ENCODE assay signal across 10 cellular contexts in genomic region chr19:3575260-3575741, GRCh38. TPM values are rescaled to one million over a fixed set of nuclear protein-coding genes. Genes with fewer than 3 reads are reported as not detected.
DNase-seq lines count a peak whose midpoint lies in the region; ATAC-seq, FAIRE-seq and TF ChIP-seq lines count a peak whose summit lies in the region.
"Had no signal": no experiment of that assay in that cellular context is flagged by ENCODE, and none has a peak within 500 bp of the region (broad histone marks: within the 10 kb centered on the region; RNA-seq: fewer than 3 reads in every experiment).

No MANE protein-coding gene starts in this region.

- in situ Hi-C loops in HepG2 (cut with HindIII; ENCODE audit: extremely low pct_ligation_motif_present, low pct_unique_long_range_greater_than_20kb), result no loop called here

- H4K20me1 ChIP-seq in HepG2 (ENCODE audit: insufficient read depth, low read length) (peaks cover 4% of the 10 kb centered on the region), PC-9 (ENCODE audit: insufficient read depth) (peaks cover 10% of the 10 kb centered on the region)

- TF ChIP-seq EP300 in HepG2 (IDR thresholded peaks at IDR 0.05; ENCODE audit: low read depth in 2 of 2, low read length in 2 of 2) (no peak), HepG2 (CRISPR knock-in tag; IDR thresholded peaks at IDR 0.05; ENCODE audit: borderline replicate concordance) (no peak)

- DNase-seq in HepG2 (ENCODE audit: low spot score) (peak; percentile 55), right lobe of liver (no peak), PC-9 (no peak), dorsolateral prefrontal cortex (peak in 6 of 10 donors; percentile 41 to 76 (median 50)), NCI-H774 (lab: John Stamatoyannopoulos, UW) (no peak)

- peak; percentile 46 for TF ChIP-seq RAD21 in HepG2 (CRISPR knock-in tag; IDR thresholded peaks at IDR 0.05)

- H3K9me2 ChIP-seq in PC-9 (ENCODE audit: insufficient read depth), result no peaks in the 10 kb centered on the region

- ATAC-seq in HepG2 (no peak), right lobe of liver (no peak), HG03097 (IDR thresholded peaks at IDR 0.05; ENCODE audit: low FRiP score, unreplicated experiment) (no peak), HG03354 (IDR thresholded peaks at IDR 0.05; ENCODE audit: poor library complexity, severe bottlenecking, unreplicated experiment) (no peak)
- ATAC-seq: pancreas had no signal

- intact Hi-C loops in HepG2 (cut with micrococcal nuclease; ENCODE audit: unreplicated experiment), result loop anchor here (1.0 kb wide), 1 partner anchor 30 kb away; no protein-coding TSS in a partner anchor
- intact Hi-C loops in right lobe of liver (cut with DNase I), result no loop called here
- intact Hi-C loops in PC-9 (cut with micrococcal nuclease; ENCODE audit: unreplicated experiment), result no loop called here
- intact Hi-C loops in dorsolateral prefrontal cortex (cut with DNase I), result loop anchor here (5.0 to 10.0 kb wide), 3 partner anchors 42 to 130 kb away; partner anchors contain the start of genes PIP5K1C (in 1 of the 2) and TJP3 (in 1 of the 2)

- WGBS in HepG2 (ENCODE audit: low lambda C conversion rate), result 78% methylated on average over 19 of the region's 19 CpGs
- WGBS in right lobe of liver (ENCODE audit: insufficient coverage, low coverage, low lambda C conversion rate, missing lambda C conversion rate), result 92% methylated on average over 13 of the region's 19 CpGs
- WGBS in thymus, result 97% methylated on average over 19 of the region's 19 CpGs

- TF ChIP-seq POLR2A in HepG2 (IDR thresholded peaks at IDR 0.05; ENCODE audit: insufficient read depth in 1 of 2, low read depth in 2 of 2, low read length in 2 of 2) (no peak), right lobe of liver (IDR thresholded peaks at IDR 0.05) (no peak)

- FAIRE-seq in HepG2 (lab: Jason Lieb, UNC), result no peak
- FAIRE-seq: pancreas had no signal

- no peak overlapping the region for H2AFZ ChIP-seq in HepG2 (ENCODE audit: low read length)
- no peak overlapping the region for H2AFZ ChIP-seq in PC-9

- BruUV-seq in HepG2 (replicated peaks; lab: Mats Ljungman, UMichigan) (no TSS peak), PC-9 (replicated peaks; lab: Mats Ljungman, UMichigan) (no TSS peak)

- H3K4me3 ChIP-seq in HepG2 (replicated peaks in 1 of 3; ENCODE audit: insufficient read depth in 1 of 3, low read depth in 2 of 3, low read length in 3 of 3) (no peak overlapping the region), right lobe of liver (no peak overlapping the region), PC-9 (no peak overlapping the region), dorsolateral prefrontal cortex (no peak overlapping the region), thymus (ENCODE audit: low read length) (no peak overlapping the region)
- H3K4me3 ChIP-seq: pancreas, suprapubic skin had no signal

- POLR2A ChIA-PET in HepG2 (lab: Yijun Ruan, JAX) (interaction anchor here (0.7 kb wide), 1 partner anchor 22 kb away, joined by 3 read pairs; no protein-coding TSS in a partner anchor), PC-9 (lab: Charles Lee; ENCODE audit: unreplicated experiment) (no interaction called here)

- peaks cover 2% of the 10 kb centered on the region for H3K79me2 ChIP-seq in HepG2 (ENCODE audit: insufficient read depth, low read length)
- H3K79me2 ChIP-seq in PC-9 (ENCODE audit: low read depth), result peaks cover 6% of the 10 kb centered on the region

- CTCF ChIA-PET in HepG2 (lab: Yijun Ruan, JAX; ENCODE audit: low intra/inter-chr PET ratio, low total read pairs), result interaction anchor here (1.0 to 1.6 kb wide), 2 partner anchors 28 to 30 kb away, joined by 3 to 14 read pairs; no protein-coding TSS in a partner anchor
- CTCF ChIA-PET in PC-9 (lab: Charles Lee), result interaction anchor here (0.8 kb wide), 1 partner anchor 121 kb away, joined by 3 read pairs; no protein-coding TSS in a partner anchor

- no peak overlapping the region for H3K9ac ChIP-seq in HepG2 (ENCODE audit: insufficient read depth, low read depth, low read length)

- H3K27me3 ChIP-seq in HepG2 (ENCODE audit: control insufficient read depth in 1 of 2, insufficient read depth in 2 of 2, low read length in 2 of 2) (no peaks in the 10 kb centered on the region), right lobe of liver (no peaks in the 10 kb centered on the region), PC-9 (ENCODE audit: insufficient read depth, low read depth) (no peaks in the 10 kb centered on the region), dorsolateral prefrontal cortex (no peaks in the 10 kb centered on the region), thymus (ENCODE audit: control insufficient read depth, insufficient read depth) (no peaks in the 10 kb centered on the region)
- H3K27me3 ChIP-seq: pancreas, suprapubic skin had no signal

- H3K4me2 ChIP-seq in HepG2 (ENCODE audit: low read depth, low read length), result no peak overlapping the region
- H3K4me2 ChIP-seq in PC-9, result no peak overlapping the region

- no peaks in the 10 kb centered on the region for H3K9me3 ChIP-seq in HepG2 (ENCODE audit: low read length)
- H3K9me3 ChIP-seq in right lobe of liver, result no peaks in the 10 kb centered on the region
- no peaks in the 10 kb centered on the region for H3K9me3 ChIP-seq in PC-9 (ENCODE audit: insufficient read depth, low read depth)
- peaks cover 1% of the 10 kb centered on the region for H3K9me3 ChIP-seq in thymus (ENCODE audit: control insufficient read depth)
- H3K9me3 ChIP-seq: pancreas, suprapubic skin had no signal

- H3K27ac ChIP-seq in HepG2 (ENCODE audit: extremely low read length, insufficient read depth, low read length) (no peak overlapping the region), right lobe of liver (no peak overlapping the region), PC-9 (no peak overlapping the region), dorsolateral prefrontal cortex (no peak overlapping the region), thymus (ENCODE audit: low read depth) (peak overlapping the region; percentile 31)
- H3K27ac ChIP-seq: pancreas, suprapubic skin had no signal

- H3K36me3 ChIP-seq in HepG2 (replicated peaks in 1 of 2; ENCODE audit: control insufficient read depth in 1 of 2, insufficient read depth in 2 of 2, low read length in 2 of 2) (no peaks in the 10 kb centered on the region; a peak in 1 of 5 replicates), right lobe of liver (no peaks in the 10 kb centered on the region), PC-9 (ENCODE audit: low read depth) (no peaks in the 10 kb centered on the region), thymus (ENCODE audit: control insufficient read depth, insufficient read depth) (peaks cover 41% of the 10 kb centered on the region)
- H3K36me3 ChIP-seq: pancreas had no signal

- H3K4me1 ChIP-seq in HepG2 (ENCODE audit: insufficient read depth, low read length) (peaks cover 33% of the 10 kb centered on the region), right lobe of liver (peaks cover 0 to 6% (median 0%) of the 10 kb centered on the region in 4 donors), PC-9 (replicated peaks; ENCODE audit: insufficient read depth) (peaks cover 6% of the 10 kb centered on the region; the same call in 1 of the 2 replicates), thymus (ENCODE audit: control insufficient read depth, insufficient read depth, low read length) (peaks cover 12% of the 10 kb centered on the region)
- H3K4me1 ChIP-seq: pancreas had no signal

- peaks cover 8% of the 10 kb centered on the region; the same call in 1 of the 2 replicates for H3F3A ChIP-seq in PC-9 (ENCODE audit: insufficient read depth, low read depth)

- peak; percentile 74 for TF ChIP-seq CTCF in HepG2 (CRISPR knock-in tag; IDR thresholded peaks at IDR 0.05)
- TF ChIP-seq CTCF in right lobe of liver (IDR thresholded peaks at IDR 0.05), result no peak
- 0 out of 2 replicates have a peak, but pooled peaks have one; percentile 29 for TF ChIP-seq CTCF in PC-9 (conservative IDR thresholded peaks at IDR 0.05)
- TF ChIP-seq CTCF in dorsolateral prefrontal cortex (IDR thresholded peaks at IDR 0.05 in 54 of 56, conservative IDR thresholded peaks at IDR 0.05 in 2 of 56; ENCODE audit: low read depth in 1 of 56, partially characterized antibody in 56 of 56), result peak in 33 of 56 donors; percentile 12 to 45 (median 33)

RNA-seq across cellular contexts. Expression of gene HMG20B, which starts 2.6 kb away (rescaled TPM):
- total RNA-seq in HepG2 (2016; rRNA removed; fragmentation: Illumina TruSeq; extraction: Trizol) (23.0 and 29.2 TPM in 2 replicates), right lobe of liver (10 to 100 TPM; 30.7 to 58.6 (median 33.3) TPM), PC-9 (2021) (115 and 136 TPM in 2 replicates), dorsolateral prefrontal cortex (10 to 100 TPM; 10.1 to 58.3 (median 26.2) TPM)
- 26.2 and 31.3 TPM in 2 replicates for total RNA-seq in HepG2 (2016; cell fraction: cytosol; rRNA removed; fragmentation: Illumina TruSeq; extraction: Trizol; ENCODE audit: low read depth)
- 26.2 and 29.0 TPM in 2 replicates for total RNA-seq in HepG2 (2016; cell fraction: insoluble cytoplasmic fraction; rRNA removed; fragmentation: Illumina TruSeq; extraction: Trizol)
- total RNA-seq in HepG2 (2016; cell fraction: membrane; rRNA removed; fragmentation: Illumina TruSeq; extraction: Trizol), result 40.2 and 42.4 TPM in 2 replicates
- total RNA-seq in HepG2 (2016; cell fraction: nucleus; rRNA removed; fragmentation: Illumina TruSeq; extraction: Trizol), result 17.0 TPM in 2 replicates
- polyA plus RNA-seq in HepG2 (2011; rRNA removed) (23.9 and 24.8 TPM in 2 replicates), thymus (111 TPM)
- 17.7 and 28.8 TPM in 2 replicates for polyA plus RNA-seq in HepG2 (2011; cell fraction: cytosol; rRNA removed)
- polyA plus RNA-seq in HepG2 (2011; cell fraction: nucleus; rRNA removed), result 73.5 and 97.4 TPM in 2 replicates
- 19.0 and 22.8 TPM in 2 replicates for polyA plus RNA-seq in HepG2 (2012)
- 33.9 and 35.6 TPM in 2 replicates for polyA plus RNA-seq in HepG2 (2016; cell fraction: cytosol; fragmentation: Illumina TruSeq; extraction: Trizol; ENCODE audit: low read depth)
- polyA plus RNA-seq in HepG2 (2016; cell fraction: insoluble cytoplasmic fraction; fragmentation: Illumina TruSeq; extraction: Trizol; ENCODE audit: low read depth), result 36.6 TPM in 2 replicates
- 38.7 and 44.5 TPM in 2 replicates for polyA plus RNA-seq in HepG2 (2016; cell fraction: membrane; fragmentation: Illumina TruSeq; extraction: Trizol; ENCODE audit: low read depth)
- polyA plus RNA-seq in HepG2 (2016; cell fraction: nucleus; fragmentation: Illumina TruSeq; extraction: Trizol; ENCODE audit: insufficient read depth, low read depth), result 80.7 and 81.4 TPM in 2 replicates
- polyA minus RNA-seq in HepG2 (2011; rRNA and poly(A)+ RNA removed; ENCODE audit: low replicate concordance), result 13.9 and 67.7 TPM in 2 replicates
- 10.8 and 16.1 TPM in 2 replicates for polyA minus RNA-seq in HepG2 (2011; cell fraction: cytosol; rRNA and poly(A)+ RNA removed)
- 8.7 and 9.7 TPM in 2 replicates for polyA minus RNA-seq in HepG2 (2011; cell fraction: nucleus; rRNA and poly(A)+ RNA removed)

RNA-seq across cellular contexts. Expression of gene GIPC3, which starts 10.0 kb away (rescaled TPM):
- not detected in 2 replicates for total RNA-seq in HepG2 (2016; rRNA removed; fragmentation: Illumina TruSeq; extraction: Trizol)
- total RNA-seq in HepG2 (2016; cell fraction: cytosol; rRNA removed; fragmentation: Illumina TruSeq; extraction: Trizol; ENCODE audit: low read depth), result not detected in 2 replicates
- not detected in 2 replicates for total RNA-seq in HepG2 (2016; cell fraction: insoluble cytoplasmic fraction; rRNA removed; fragmentation: Illumina TruSeq; extraction: Trizol)
- not detected in 2 replicates for total RNA-seq in HepG2 (2016; cell fraction: membrane; rRNA removed; fragmentation: Illumina TruSeq; extraction: Trizol)
- total RNA-seq in HepG2 (2016; cell fraction: nucleus; rRNA removed; fragmentation: Illumina TruSeq; extraction: Trizol), result not detected in 2 replicates
- 0.05 and 0.08 TPM in 2 replicates for polyA plus RNA-seq in HepG2 (2011; rRNA removed)
- 0.01 and 0.03 TPM in 2 replicates for polyA plus RNA-seq in HepG2 (2011; cell fraction: cytosol; rRNA removed)
- polyA plus RNA-seq in HepG2 (2011; cell fraction: nucleus; rRNA removed), result 0.14 and 0.17 TPM in 2 replicates
- polyA plus RNA-seq in HepG2 (2012), result 0.04 TPM in 1 of 2 replicates, not detected in the other
- not detected in 2 replicates for polyA plus RNA-seq in HepG2 (2016; cell fraction: cytosol; fragmentation: Illumina TruSeq; extraction: Trizol; ENCODE audit: low read depth)
- polyA plus RNA-seq in HepG2 (2016; cell fraction: insoluble cytoplasmic fraction; fragmentation: Illumina TruSeq; extraction: Trizol; ENCODE audit: low read depth), result not detected in 2 replicates
- polyA plus RNA-seq in HepG2 (2016; cell fraction: membrane; fragmentation: Illumina TruSeq; extraction: Trizol; ENCODE audit: low read depth), result not detected in 2 replicates
- not detected in 2 replicates for polyA plus RNA-seq in HepG2 (2016; cell fraction: nucleus; fragmentation: Illumina TruSeq; extraction: Trizol; ENCODE audit: insufficient read depth, low read depth)
- polyA minus RNA-seq in HepG2 (2011; rRNA and poly(A)+ RNA removed; ENCODE audit: low replicate concordance), result 0.02 and 5.9 TPM in 2 replicates
- not detected in 2 replicates for polyA minus RNA-seq in HepG2 (2011; cell fraction: cytosol; rRNA and poly(A)+ RNA removed)
- polyA minus RNA-seq in HepG2 (2011; cell fraction: nucleus; rRNA and poly(A)+ RNA removed), result not detected in 2 replicates
- total RNA-seq in right lobe of liver, result 1 to 10 TPM in 2 of 6 experiments, under 1 TPM in 4; 0.51 to 1.6 (median 0.80) TPM
- 0.13 TPM in 1 of 2 replicates, not detected in the other for total RNA-seq in PC-9 (2021)
- total RNA-seq in dorsolateral prefrontal cortex, result 1 to 10 TPM in 27 of 120 experiments, under 1 TPM in 93; 0.13 to 1.7 (median 0.63) TPM
- 0.91 TPM for polyA plus RNA-seq in thymus

RNA-seq across cellular contexts. Expression of gene MFSD12, which starts 17.9 kb away (rescaled TPM):
- total RNA-seq in HepG2 (2016; rRNA removed; fragmentation: Illumina TruSeq; extraction: Trizol) (14.0 and 29.1 TPM in 2 replicates), right lobe of liver (100 to 1,000 TPM in 1 of 6 experiments, 10 to 100 TPM in 5; 23.8 to 114 (median 31.5) TPM), PC-9 (2021) (62.0 and 70.0 TPM in 2 replicates), dorsolateral prefrontal cortex (100 to 1,000 TPM in 14 of 120 experiments, 10 to 100 TPM in 106; 54.9 to 119 (median 77.6) TPM)
- total RNA-seq in HepG2 (2016; cell fraction: cytosol; rRNA removed; fragmentation: Illumina TruSeq; extraction: Trizol; ENCODE audit: low read depth), result 9.9 and 10.2 TPM in 2 replicates
- total RNA-seq in HepG2 (2016; cell fraction: insoluble cytoplasmic fraction; rRNA removed; fragmentation: Illumina TruSeq; extraction: Trizol), result 10.6 and 28.5 TPM in 2 replicates
- 19.7 and 20.6 TPM in 2 replicates for total RNA-seq in HepG2 (2016; cell fraction: membrane; rRNA removed; fragmentation: Illumina TruSeq; extraction: Trizol)
- total RNA-seq in HepG2 (2016; cell fraction: nucleus; rRNA removed; fragmentation: Illumina TruSeq; extraction: Trizol), result 25.3 and 29.9 TPM in 2 replicates
- polyA plus RNA-seq in HepG2 (2011; rRNA removed) (27.2 and 37.0 TPM in 2 replicates), thymus (76.0 TPM)
- polyA plus RNA-seq in HepG2 (2011; cell fraction: cytosol; rRNA removed), result 16.9 and 29.1 TPM in 2 replicates
- polyA plus RNA-seq in HepG2 (2011; cell fraction: nucleus; rRNA removed), result 143 and 182 TPM in 2 replicates
- polyA plus RNA-seq in HepG2 (2012), result 21.1 and 40.6 TPM in 2 replicates
- polyA plus RNA-seq in HepG2 (2016; cell fraction: cytosol; fragmentation: Illumina TruSeq; extraction: Trizol; ENCODE audit: low read depth), result 12.9 and 14.1 TPM in 2 replicates
- polyA plus RNA-seq in HepG2 (2016; cell fraction: insoluble cytoplasmic fraction; fragmentation: Illumina TruSeq; extraction: Trizol; ENCODE audit: low read depth), result 12.6 and 14.9 TPM in 2 replicates
- 19.3 and 20.1 TPM in 2 replicates for polyA plus RNA-seq in HepG2 (2016; cell fraction: membrane; fragmentation: Illumina TruSeq; extraction: Trizol; ENCODE audit: low read depth)
- polyA plus RNA-seq in HepG2 (2016; cell fraction: nucleus; fragmentation: Illumina TruSeq; extraction: Trizol; ENCODE audit: insufficient read depth, low read depth), result 55.9 and 62.9 TPM in 2 replicates
- polyA minus RNA-seq in HepG2 (2011; rRNA and poly(A)+ RNA removed; ENCODE audit: low replicate concordance), result 76.5 and 865 TPM in 2 replicates
- 29.2 and 33.3 TPM in 2 replicates for polyA minus RNA-seq in HepG2 (2011; cell fraction: cytosol; rRNA and poly(A)+ RNA removed)
- 22.5 and 22.8 TPM in 2 replicates for polyA minus RNA-seq in HepG2 (2011; cell fraction: nucleus; rRNA and poly(A)+ RNA removed)

RNA-seq across cellular contexts. Expression of gene TBXA2R, which starts 31.4 kb away (rescaled TPM):
- total RNA-seq in HepG2 (2016; rRNA removed; fragmentation: Illumina TruSeq; extraction: Trizol), result not detected in 2 replicates
- total RNA-seq in HepG2 (2016; cell fraction: cytosol; rRNA removed; fragmentation: Illumina TruSeq; extraction: Trizol; ENCODE audit: low read depth), result not detected in 2 replicates
- total RNA-seq in HepG2 (2016; cell fraction: insoluble cytoplasmic fraction; rRNA removed; fragmentation: Illumina TruSeq; extraction: Trizol), result not detected in 2 replicates
- not detected in 2 replicates for total RNA-seq in HepG2 (2016; cell fraction: membrane; rRNA removed; fragmentation: Illumina TruSeq; extraction: Trizol)
- total RNA-seq in HepG2 (2016; cell fraction: nucleus; rRNA removed; fragmentation: Illumina TruSeq; extraction: Trizol), result not detected in 2 replicates
- polyA plus RNA-seq in HepG2 (2011; rRNA removed), result 0.05 and 0.09 TPM in 2 replicates
- polyA plus RNA-seq in HepG2 (2011; cell fraction: cytosol; rRNA removed), result 0.04 TPM in 2 replicates
- polyA plus RNA-seq in HepG2 (2011; cell fraction: nucleus; rRNA removed), result 0.11 TPM in 1 of 2 replicates, not detected in the other
- not detected in 2 replicates for polyA plus RNA-seq in HepG2 (2012)
- not detected in 2 replicates for polyA plus RNA-seq in HepG2 (2016; cell fraction: cytosol; fragmentation: Illumina TruSeq; extraction: Trizol; ENCODE audit: low read depth)
- not detected in 2 replicates for polyA plus RNA-seq in HepG2 (2016; cell fraction: insoluble cytoplasmic fraction; fragmentation: Illumina TruSeq; extraction: Trizol; ENCODE audit: low read depth)
- not detected in 2 replicates for polyA plus RNA-seq in HepG2 (2016; cell fraction: membrane; fragmentation: Illumina TruSeq; extraction: Trizol; ENCODE audit: low read depth)
- polyA plus RNA-seq in HepG2 (2016; cell fraction: nucleus; fragmentation: Illumina TruSeq; extraction: Trizol; ENCODE audit: insufficient read depth, low read depth), result not detected in 2 replicates
- polyA minus RNA-seq in HepG2 (2011; rRNA and poly(A)+ RNA removed; ENCODE audit: low replicate concordance), result 0.20 and 1.3 TPM in 2 replicates
- polyA minus RNA-seq in HepG2 (2011; cell fraction: cytosol; rRNA and poly(A)+ RNA removed), result not detected in 2 replicates
- polyA minus RNA-seq in HepG2 (2011; cell fraction: nucleus; rRNA and poly(A)+ RNA removed), result not detected in 2 replicates
- total RNA-seq in right lobe of liver, result 10 to 100 TPM in 1 of 6 experiments, 1 to 10 TPM in 5; 2.8 to 10.4 (median 4.7) TPM
- total RNA-seq in PC-9 (2021), result 0.38 TPM in 1 of 2 replicates, not detected in the other
- total RNA-seq in dorsolateral prefrontal cortex, result 1 to 10 TPM in 80 of 120 experiments, under 1 TPM in 40; 0.36 to 2.7 (median 1.4) TPM
- 1.2 TPM for polyA plus RNA-seq in thymus

RNA-seq across cellular contexts. Expression of gene TEKTIP1, which starts 36.3 kb away (rescaled TPM):
- total RNA-seq in HepG2 (2016; rRNA removed; fragmentation: Illumina TruSeq; extraction: Trizol) (not detected in 2 replicates), right lobe of liver (1 to 10 TPM in 3 of 6 experiments, not detected in 3; 1.1 to 1.6 (median 1.3) TPM), PC-9 (2021) (4.7 and 4.9 TPM in 2 replicates), dorsolateral prefrontal cortex (10 to 100 TPM in 3 of 120 experiments, 1 to 10 TPM in 117; 1.0 to 11.2 (median 4.6) TPM)
- total RNA-seq in HepG2 (2016; cell fraction: cytosol; rRNA removed; fragmentation: Illumina TruSeq; extraction: Trizol; ENCODE audit: low read depth), result not detected in 2 replicates
- not detected in 2 replicates for total RNA-seq in HepG2 (2016; cell fraction: insoluble cytoplasmic fraction; rRNA removed; fragmentation: Illumina TruSeq; extraction: Trizol)
- not detected in 2 replicates for total RNA-seq in HepG2 (2016; cell fraction: membrane; rRNA removed; fragmentation: Illumina TruSeq; extraction: Trizol)
- total RNA-seq in HepG2 (2016; cell fraction: nucleus; rRNA removed; fragmentation: Illumina TruSeq; extraction: Trizol), result not detected in 2 replicates
- polyA plus RNA-seq in HepG2 (2011; rRNA removed) (not detected in 2 replicates), thymus (4.9 TPM)
- polyA plus RNA-seq in HepG2 (2011; cell fraction: cytosol; rRNA removed), result not detected in 2 replicates
- 0.32 TPM in 1 of 2 replicates, not detected in the other for polyA plus RNA-seq in HepG2 (2011; cell fraction: nucleus; rRNA removed)
- polyA plus RNA-seq in HepG2 (2012), result 0.24 and 0.35 TPM in 2 replicates
- polyA plus RNA-seq in HepG2 (2016; cell fraction: cytosol; fragmentation: Illumina TruSeq; extraction: Trizol; ENCODE audit: low read depth), result not detected in 2 replicates
- not detected in 2 replicates for polyA plus RNA-seq in HepG2 (2016; cell fraction: insoluble cytoplasmic fraction; fragmentation: Illumina TruSeq; extraction: Trizol; ENCODE audit: low read depth)
- not detected in 2 replicates for polyA plus RNA-seq in HepG2 (2016; cell fraction: membrane; fragmentation: Illumina TruSeq; extraction: Trizol; ENCODE audit: low read depth)
- polyA plus RNA-seq in HepG2 (2016; cell fraction: nucleus; fragmentation: Illumina TruSeq; extraction: Trizol; ENCODE audit: insufficient read depth, low read depth), result not detected in 2 replicates
- polyA minus RNA-seq in HepG2 (2011; rRNA and poly(A)+ RNA removed; ENCODE audit: low replicate concordance), result not detected in 2 replicates
- not detected in 2 replicates for polyA minus RNA-seq in HepG2 (2011; cell fraction: cytosol; rRNA and poly(A)+ RNA removed)
- polyA minus RNA-seq in HepG2 (2011; cell fraction: nucleus; rRNA and poly(A)+ RNA removed), result not detected in 2 replicates

Comparison
In these comparisons a context has a peak if more than half of its experiments do, and no peak if none do; other contexts are left out.
1. DNase-seq: peak in HepG2 (single experiment) and dorsolateral prefrontal cortex (6 of 10); none in right lobe of liver (0 of 3), PC-9 (0 of 2) and NCI-H774 (single experiment).
2. CTCF ChIP-seq: peak in HepG2 (single experiment), PC-9 (single experiment) and dorsolateral prefrontal cortex (33 of 56); none in right lobe of liver (0 of 4).
3. intact Hi-C loops: an anchor here in HepG2 (1.0 kb wide) and dorsolateral prefrontal cortex (5.0 to 10.0 kb wide); none called in right lobe of liver and PC-9.